Comparison of ENCODE assay signal across 24 cellular contexts in the genomic region with DNA sequence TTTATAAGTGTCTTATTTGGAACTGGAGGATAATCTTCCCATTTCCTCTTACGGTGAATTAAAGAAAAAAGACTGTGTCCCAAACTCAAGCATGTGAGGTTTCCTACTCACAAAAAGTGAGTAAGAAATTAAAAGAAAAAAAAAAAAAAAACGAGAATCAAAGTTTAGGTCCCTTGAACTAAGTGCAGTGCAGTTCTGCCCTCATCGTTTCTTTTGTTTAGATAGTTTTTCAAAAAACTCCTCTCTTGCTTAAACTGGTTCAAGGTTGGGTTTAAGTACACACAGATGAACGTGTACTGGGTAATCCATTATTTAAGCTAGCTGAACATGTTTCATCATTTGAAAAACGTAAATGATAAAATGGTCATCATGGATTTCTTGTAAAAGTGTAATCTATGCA.
"Had no signal": no experiment of that assay in that cellular context is flagged by ENCODE, and none has a peak within 500 bp of the region (broad histone marks: within the 10 kb centered on the region; RNA-seq: fewer than 3 reads in every experiment).

No MANE protein-coding gene starts in this region.

- H3K4me1 ChIP-seq: colonic mucosa, esophagus squamous epithelium, gastrocnemius medialis, heart right ventricle, left ventricle myocardium inferior, lower lobe of right lung had no signal

- H3K4me3 ChIP-seq: colonic mucosa, esophagus squamous epithelium, gastrocnemius medialis, heart right ventricle, left ventricle myocardium inferior, lower lobe of right lung, mucosa of descending colon had no signal

- H3K9me3 Mint-ChIP-seq: dendritic cell treated with granulocyte-macrophage colony-stimulating factor and Interleukin-4, amounts not matched to agents 40 ng/mL and 50 ng/mL, for 4 days; endodermal cell; mesothelial cell of epicardium had no signal

- DNase-seq: colonic mucosa; cortex of kidney; effector CD8-positive, alpha-beta T cell; effector memory CD8-positive, alpha-beta T cell; endodermal cell; erythroblast; esophagus squamous epithelium; foreskin fibroblast; foreskin melanocyte; gastrocnemius medialis; glutamatergic neuron; head of caudate nucleus; heart right ventricle; hippocampal formation; left cardiac atrium; left ventricle myocardium inferior; lower lobe of right lung; mesenchymal stem cell; mucosa of descending colon; naive B cell had no signal

- H3K36me3 Mint-ChIP-seq: mesothelial cell of epicardium, naive B cell had no signal

- H3K4me3 Mint-ChIP-seq: dendritic cell treated with granulocyte-macrophage colony-stimulating factor and Interleukin-4, amounts not matched to agents 40 ng/mL and 50 ng/mL, for 4 days; effector memory CD8-positive, alpha-beta T cell; endodermal cell; mesothelial cell of epicardium; naive B cell had no signal

- H3K36me3 ChIP-seq: colonic mucosa, esophagus squamous epithelium, gastrocnemius medialis, heart right ventricle, left ventricle myocardium inferior, lower lobe of right lung had no signal

- H3K27ac Mint-ChIP-seq: dendritic cell treated with granulocyte-macrophage colony-stimulating factor and Interleukin-4, amounts not matched to agents 40 ng/mL and 50 ng/mL, for 4 days; effector memory CD8-positive, alpha-beta T cell; endodermal cell; mesothelial cell of epicardium; naive B cell had no signal

- H3K27me3 ChIP-seq: colonic mucosa, esophagus squamous epithelium, gastrocnemius medialis, heart right ventricle had no signal

- H3K27me3 Mint-ChIP-seq: dendritic cell treated with granulocyte-macrophage colony-stimulating factor and Interleukin-4, amounts not matched to agents 40 ng/mL and 50 ng/mL, for 4 days; effector memory CD8-positive, alpha-beta T cell; naive B cell had no signal

- H3K9me3 ChIP-seq: colonic mucosa, esophagus squamous epithelium, gastrocnemius medialis, heart right ventricle, left ventricle myocardium inferior, lower lobe of right lung, mucosa of descending colon had no signal

- H3K4me1 Mint-ChIP-seq: endodermal cell, mesothelial cell of epicardium, naive B cell had no signal

- ATAC-seq: effector memory CD8-positive, alpha-beta T cell; esophagus mucosa; gastrocnemius medialis; heart right ventricle; left cardiac atrium; lower lobe of right lung; mucosa of descending colon had no signal

- H3K27ac ChIP-seq: colonic mucosa, epithelial cell of prostate, esophagus squamous epithelium, gastrocnemius medialis, heart right ventricle, left ventricle myocardium inferior, lower lobe of right lung had no signal
